In the genomic region with DNA sequence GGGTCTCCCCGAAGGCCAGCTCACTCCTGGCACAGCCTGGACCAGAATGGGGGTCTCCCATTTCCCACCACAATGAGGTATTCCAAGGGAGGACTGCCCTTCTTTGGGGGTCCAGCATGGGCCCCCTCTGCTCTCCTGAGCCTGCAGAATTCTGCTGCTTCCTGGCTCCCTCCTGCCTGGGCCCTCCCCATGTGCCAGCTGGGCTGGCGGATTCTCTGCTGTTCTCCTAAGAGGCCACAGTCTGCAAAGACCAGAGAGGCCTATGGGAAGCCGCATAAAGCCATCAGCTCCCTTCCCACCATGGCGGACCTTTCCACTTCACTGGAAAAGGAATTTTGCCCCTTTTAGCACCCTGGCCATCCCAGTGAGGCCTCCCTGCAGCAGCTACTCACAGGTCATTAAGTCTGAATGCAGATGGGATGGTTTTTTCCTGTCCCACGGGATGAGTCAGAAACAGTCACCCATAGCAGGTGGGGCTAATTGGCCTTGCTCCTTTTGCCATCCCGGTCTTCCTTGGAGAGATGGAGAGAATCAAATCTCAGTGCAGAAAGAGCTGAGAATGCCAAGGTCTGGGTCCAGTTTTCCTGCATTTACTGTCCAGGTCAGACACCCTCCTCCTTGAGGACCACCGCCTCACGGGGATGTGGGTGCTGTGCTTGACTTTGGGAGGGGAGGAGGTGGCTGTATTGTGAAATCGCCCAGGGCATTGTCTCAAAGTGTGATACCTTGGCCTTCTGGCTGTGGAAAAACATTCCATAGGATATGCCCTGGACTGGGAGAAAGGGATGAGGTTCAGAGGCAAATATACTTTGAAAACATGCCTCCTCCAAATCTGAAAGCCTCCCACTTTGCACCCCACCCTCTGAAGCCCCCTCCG, we compare ENCODE assay signal across 13 cellular contexts. TPM values are rescaled to one million over a fixed set of nuclear protein-coding genes. Genes with fewer than 3 reads are reported as not detected.
DNase-seq lines count a peak whose midpoint lies in the region; ATAC-seq and TF ChIP-seq lines count a peak whose summit lies in the region.
"Had no signal": no experiment of that assay in that cellular context is flagged by ENCODE, and none has a peak within 500 bp of the region (broad histone marks: within the 10 kb centered on the region; RNA-seq: fewer than 3 reads in every experiment).

No MANE protein-coding gene starts in this region.

- no peak for DNase-seq in cardiac muscle cell (ENCODE audit: low read depth in 1 of 2, low spot score in 1 of 2)
- DNase-seq in left ventricle myocardium superior, result no peak
- peak; percentile 54 for DNase-seq in fibroblast of villous mesenchyme (ENCODE audit: low read depth)
- peak; percentile 53 to 56 for DNase-seq in thyroid gland
- DNase-seq in HUDEP-2 (lab: John Stamatoyannopoulos, UW; ENCODE audit: unreplicated experiment in 76 of 76), result no peak
- DNase-seq in NCI-H2196 treated with DMSO at 0.1 percent for 48 hours (lab: John Stamatoyannopoulos, UW; ENCODE audit: unreplicated experiment), result no peak
- no peak for DNase-seq in NCI-H526 treated with DMSO at 0.1 percent for 48 hours (lab: John Stamatoyannopoulos, UW)
- DNase-seq: activated CD4-positive, alpha-beta T cell treated with anti-CD3 and anti-CD28 coated beads, Interleukin-2, amount 10 ng/mL, durations not matched to agents 7 days and 5 days; BE2C; left ventricle myocardium inferior; psoas muscle had no signal

- no peak for ATAC-seq in left ventricle myocardium superior
- peak; percentile 6; the same call in 1 of the 3 replicates for ATAC-seq in SK-N-SH treated with all-trans-retinoic acid at 6 μM for 48 hours
- ATAC-seq: GM12878, psoas muscle had no signal

- H3K27me3 ChIP-seq in cardiac muscle cell (no peaks in the 10 kb centered on the region), thyroid gland (no peaks in the 10 kb centered on the region)
- H3K27me3 ChIP-seq: BE2C had no signal

- H3K4me3 ChIP-seq in cardiac muscle cell (no peak overlapping the region), fibroblast of villous mesenchyme (ENCODE audit: low read depth, low read length) (no peak overlapping the region), thyroid gland (replicated peaks in 1 of 3) (no peak overlapping the region)
- H3K4me3 ChIP-seq: GM12878, left ventricle myocardium inferior, psoas muscle had no signal

- H3K27ac ChIP-seq in cardiac muscle cell, result peak overlapping the region; percentile 59
- H3K27ac ChIP-seq in thyroid gland, result peak overlapping the region; percentile 69 to 88 (median 83)
- H3K27ac ChIP-seq: left ventricle myocardium inferior, psoas muscle had no signal

- no peaks in the 10 kb centered on the region for H3K9me3 ChIP-seq in cardiac muscle cell (ENCODE audit: low read depth)
- H3K9me3 ChIP-seq in thyroid gland, result no peaks in the 10 kb centered on the region
- H3K9me3 ChIP-seq: BE2C, left ventricle myocardium inferior, psoas muscle had no signal

- H3K36me3 ChIP-seq in cardiac muscle cell (no peaks in the 10 kb centered on the region), thyroid gland (no peaks in the 10 kb centered on the region)
- H3K36me3 ChIP-seq: BE2C, left ventricle myocardium inferior had no signal

- WGBS in thyroid gland, 2 donors, result 48 to 51% methylated on average over 8 to 9 of the region's 10 CpGs

- H3K4me1 ChIP-seq in cardiac muscle cell (ENCODE audit: low read depth) (peaks cover 62% of the 10 kb centered on the region), thyroid gland (peaks cover 33 to 37% of the 10 kb centered on the region in 2 donors)
- H3K4me1 ChIP-seq: psoas muscle had no signal

- intact Hi-C loops in left ventricle myocardium superior (cut with micrococcal nuclease), result no loop called here
- intact Hi-C loops in thyroid gland (cut with DNase I), result no loop called here

- no peak for TF ChIP-seq POLR2A in thyroid gland (IDR thresholded peaks at IDR 0.05)

- TF ChIP-seq CTCF in cardiac muscle cell (IDR thresholded peaks at IDR 0.05; ENCODE audit: low read depth, low read length) (no peak), fibroblast of villous mesenchyme (IDR thresholded peaks at IDR 0.05; ENCODE audit: insufficient read depth, low read depth, low read length) (no peak), thyroid gland (IDR thresholded peaks at IDR 0.05) (no peak)

TF ChIP-seq in SK-N-SH treated with all-trans-retinoic acid at 6 μM for 48 hours, 23 proteins besides CTCF, POLR2A, EP300 and RAD21 (continues in another document):
- TF ChIP-seq, protein P1, sequence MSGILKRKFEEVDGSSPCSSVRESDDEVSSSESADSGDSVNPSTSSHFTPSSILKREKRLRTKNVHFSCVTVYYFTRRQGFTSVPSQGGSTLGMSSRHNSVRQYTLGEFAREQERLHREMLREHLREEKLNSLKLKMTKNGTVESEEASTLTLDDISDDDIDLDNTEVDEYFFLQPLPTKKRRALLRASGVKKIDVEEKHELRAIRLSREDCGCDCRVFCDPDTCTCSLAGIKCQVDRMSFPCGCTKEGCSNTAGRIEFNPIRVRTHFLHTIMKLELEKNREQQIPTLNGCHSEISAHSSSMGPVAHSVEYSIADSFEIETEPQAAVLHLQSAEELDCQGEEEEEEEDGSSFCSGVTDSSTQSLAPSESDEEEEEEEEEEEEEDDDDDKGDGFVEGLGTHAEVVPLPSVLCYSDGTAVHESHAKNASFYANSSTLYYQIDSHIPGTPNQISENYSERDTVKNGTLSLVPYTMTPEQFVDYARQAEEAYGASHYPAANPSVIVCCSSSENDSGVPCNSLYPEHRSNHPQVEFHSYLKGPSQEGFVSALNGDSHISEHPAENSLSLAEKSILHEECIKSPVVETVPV (CRISPR knock-in tag; IDR thresholded peaks at IDR 0.05), result no peak
- no peak for TF ChIP-seq CSDC2 (CRISPR knock-in tag; IDR thresholded peaks at IDR 0.05)
- TF ChIP-seq, protein P2, sequence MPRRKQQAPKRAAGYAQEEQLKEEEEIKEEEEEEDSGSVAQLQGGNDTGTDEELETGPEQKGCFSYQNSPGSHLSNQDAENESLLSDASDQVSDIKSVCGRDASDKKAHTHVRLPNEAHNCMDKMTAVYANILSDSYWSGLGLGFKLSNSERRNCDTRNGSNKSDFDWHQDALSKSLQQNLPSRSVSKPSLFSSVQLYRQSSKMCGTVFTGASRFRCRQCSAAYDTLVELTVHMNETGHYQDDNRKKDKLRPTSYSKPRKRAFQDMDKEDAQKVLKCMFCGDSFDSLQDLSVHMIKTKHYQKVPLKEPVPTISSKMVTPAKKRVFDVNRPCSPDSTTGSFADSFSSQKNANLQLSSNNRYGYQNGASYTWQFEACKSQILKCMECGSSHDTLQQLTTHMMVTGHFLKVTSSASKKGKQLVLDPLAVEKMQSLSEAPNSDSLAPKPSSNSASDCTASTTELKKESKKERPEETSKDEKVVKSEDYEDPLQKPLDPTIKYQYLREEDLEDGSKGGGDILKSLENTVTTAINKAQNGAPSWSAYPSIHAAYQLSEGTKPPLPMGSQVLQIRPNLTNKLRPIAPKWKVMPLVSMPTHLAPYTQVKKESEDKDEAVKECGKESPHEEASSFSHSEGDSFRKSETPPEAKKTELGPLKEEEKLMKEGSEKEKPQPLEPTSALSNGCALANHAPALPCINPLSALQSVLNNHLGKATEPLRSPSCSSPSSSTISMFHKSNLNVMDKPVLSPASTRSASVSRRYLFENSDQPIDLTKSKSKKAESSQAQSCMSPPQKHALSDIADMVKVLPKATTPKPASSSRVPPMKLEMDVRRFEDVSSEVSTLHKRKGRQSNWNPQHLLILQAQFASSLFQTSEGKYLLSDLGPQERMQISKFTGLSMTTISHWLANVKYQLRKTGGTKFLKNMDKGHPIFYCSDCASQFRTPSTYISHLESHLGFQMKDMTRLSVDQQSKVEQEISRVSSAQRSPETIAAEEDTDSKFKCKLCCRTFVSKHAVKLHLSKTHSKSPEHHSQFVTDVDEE (CRISPR knock-in tag; IDR thresholded peaks at IDR 0.05), result no peak
- TF ChIP-seq, protein P3, sequence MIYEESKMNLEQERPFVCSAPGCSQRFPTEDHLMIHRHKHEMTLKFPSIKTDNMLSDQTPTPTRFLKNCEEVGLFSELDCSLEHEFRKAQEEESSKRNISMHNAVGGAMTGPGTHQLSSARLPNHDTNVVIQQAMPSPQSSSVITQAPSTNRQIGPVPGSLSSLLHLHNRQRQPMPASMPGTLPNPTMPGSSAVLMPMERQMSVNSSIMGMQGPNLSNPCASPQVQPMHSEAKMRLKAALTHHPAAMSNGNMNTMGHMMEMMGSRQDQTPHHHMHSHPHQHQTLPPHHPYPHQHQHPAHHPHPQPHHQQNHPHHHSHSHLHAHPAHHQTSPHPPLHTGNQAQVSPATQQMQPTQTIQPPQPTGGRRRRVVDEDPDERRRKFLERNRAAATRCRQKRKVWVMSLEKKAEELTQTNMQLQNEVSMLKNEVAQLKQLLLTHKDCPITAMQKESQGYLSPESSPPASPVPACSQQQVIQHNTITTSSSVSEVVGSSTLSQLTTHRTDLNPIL (CRISPR knock-in tag; IDR thresholded peaks at IDR 0.05; ENCODE audit: low read depth), result no peak
- TF ChIP-seq ZNF565 (CRISPR knock-in tag; conservative IDR thresholded peaks at IDR 0.05; ENCODE audit: low read depth), result no peak
- TF ChIP-seq, protein P4, sequence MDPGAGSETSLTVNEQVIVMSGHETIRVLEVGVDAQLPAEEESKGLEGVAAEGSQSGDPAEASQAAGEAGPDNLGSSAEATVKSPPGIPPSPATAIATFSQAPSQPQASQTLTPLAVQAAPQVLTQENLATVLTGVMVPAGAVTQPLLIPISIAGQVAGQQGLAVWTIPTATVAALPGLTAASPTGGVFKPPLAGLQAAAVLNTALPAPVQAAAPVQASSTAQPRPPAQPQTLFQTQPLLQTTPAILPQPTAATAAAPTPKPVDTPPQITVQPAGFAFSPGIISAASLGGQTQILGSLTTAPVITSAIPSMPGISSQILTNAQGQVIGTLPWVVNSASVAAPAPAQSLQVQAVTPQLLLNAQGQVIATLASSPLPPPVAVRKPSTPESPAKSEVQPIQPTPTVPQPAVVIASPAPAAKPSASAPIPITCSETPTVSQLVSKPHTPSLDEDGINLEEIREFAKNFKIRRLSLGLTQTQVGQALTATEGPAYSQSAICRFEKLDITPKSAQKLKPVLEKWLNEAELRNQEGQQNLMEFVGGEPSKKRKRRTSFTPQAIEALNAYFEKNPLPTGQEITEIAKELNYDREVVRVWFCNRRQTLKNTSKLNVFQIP (CRISPR knock-in tag; IDR thresholded peaks at IDR 0.05; ENCODE audit: borderline replicate concordance, low read depth), result no peak

RNA-seq across cellular contexts. Expression of a gene that starts 23.2 kb away (rescaled TPM):
- 0.53 and 1.4 TPM in 2 replicates for total RNA-seq in cardiac muscle cell
- polyA plus RNA-seq in cardiac muscle cell, result 0.86 and 2.1 TPM in 2 replicates
- not detected for total RNA-seq in left ventricle myocardium superior
- 0.32 and 0.43 TPM in 2 replicates for total RNA-seq in fibroblast of villous mesenchyme
- total RNA-seq in thyroid gland, result under 1 TPM in 2 of 4 donors, not detected in 2; 0.11 to 0.75 TPM
- total RNA-seq: activated CD4-positive, alpha-beta T cell treated with anti-CD3 and anti-CD28 coated beads, Interleukin-2, amount 10 ng/mL, durations not matched to agents 7 days and 5 days; left ventricle myocardium inferior had no signal

RNA-seq across cellular contexts. Expression of a gene that starts 24.9 kb away (rescaled TPM):
- total RNA-seq in cardiac muscle cell (8.5 and 14.9 TPM in 2 replicates), left ventricle myocardium superior (13.5 TPM), fibroblast of villous mesenchyme (8.7 and 14.2 TPM in 2 replicates), thyroid gland (10 to 100 TPM in 2 of 4 donors, 1 to 10 TPM in 1, under 1 TPM in 1; 0.94 to 25.6 (median 6.8) TPM)
- 12.2 and 22.2 TPM in 2 replicates for polyA plus RNA-seq in cardiac muscle cell
- total RNA-seq: activated CD4-positive, alpha-beta T cell treated with anti-CD3 and anti-CD28 coated beads, Interleukin-2, amount 10 ng/mL, durations not matched to agents 7 days and 5 days; GM12878 had no signal
- polyA plus RNA-seq: GM12878 had no signal

RNA-seq across cellular contexts. Expression of a gene that starts 34.1 kb away (rescaled TPM):
- 1.8 TPM in 1 of 2 replicates, not detected in the other for total RNA-seq in cardiac muscle cell
- 1.4 TPM in 1 of 2 replicates, not detected in the other for polyA plus RNA-seq in cardiac muscle cell
- 1.0 TPM for total RNA-seq in left ventricle myocardium superior
- total RNA-seq in fibroblast of villous mesenchyme, result 15.8 and 136 TPM in 2 replicates
- total RNA-seq in thyroid gland, result 10 to 100 TPM in 1 of 4 donors, 1 to 10 TPM in 3; 1.2 to 42.9 (median 4.4) TPM
- total RNA-seq: activated CD4-positive, alpha-beta T cell treated with anti-CD3 and anti-CD28 coated beads, Interleukin-2, amount 10 ng/mL, durations not matched to agents 7 days and 5 days; left ventricle myocardium inferior had no signal

Comparison
In these comparisons a context has a peak if more than half of its experiments do, and no peak if none do; other contexts are left out.
1. DNase-seq: peak in fibroblast of villous mesenchyme (single experiment) and thyroid gland (2 of 2); none in cardiac muscle cell (0 of 2), left ventricle myocardium superior (single experiment), HUDEP-2 (0 of 76), NCI-H2196 treated with DMSO at 0.1 percent for 48 hours (single experiment) and NCI-H526 treated with DMSO at 0.1 percent for 48 hours (single experiment).